In the genomic region with DNA sequence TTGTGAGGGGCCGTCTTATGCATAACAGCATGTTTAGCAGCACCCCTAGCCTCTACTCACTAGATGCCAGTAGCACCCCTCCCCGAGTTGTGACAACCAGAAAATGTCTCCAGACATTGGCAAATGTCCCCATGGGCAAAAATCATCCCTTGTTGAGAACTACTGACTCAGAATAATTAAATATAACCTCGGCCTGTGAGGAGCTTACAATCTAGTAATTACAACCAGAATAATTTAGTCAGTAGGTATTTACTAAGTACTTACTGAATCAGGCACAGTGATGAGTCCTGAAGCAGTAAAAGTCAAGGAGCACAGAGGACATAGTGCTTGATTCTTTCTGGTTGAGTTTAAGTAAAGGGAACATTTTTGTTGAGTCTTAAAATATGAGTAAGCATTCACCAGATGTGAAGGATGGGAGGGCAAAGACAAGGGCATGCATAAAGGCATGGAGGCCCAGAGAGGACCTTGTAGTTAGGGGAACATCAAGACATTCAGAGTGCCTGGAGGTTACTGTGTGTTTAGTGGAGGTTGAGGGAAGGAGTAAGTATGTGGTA, we compare ENCODE assay signal across 16 cellular contexts. TPM values are rescaled to one million over a fixed set of nuclear protein-coding genes. Genes with fewer than 3 reads are reported as not detected.
DNase-seq lines count a peak whose midpoint lies in the region; ATAC-seq, FAIRE-seq and TF ChIP-seq lines count a peak whose summit lies in the region.
"Had no signal": no experiment of that assay in that cellular context is flagged by ENCODE, and none has a peak within 500 bp of the region (broad histone marks: within the 10 kb centered on the region; RNA-seq: fewer than 3 reads in every experiment).

No MANE protein-coding gene starts in this region.

- H3K4me3 ChIP-seq in A549, result no peak overlapping the region
- no peak overlapping the region for H3K4me3 ChIP-seq in CD8-positive, alpha-beta memory T cell (ENCODE audit: low read length)
- H3K4me3 ChIP-seq: spleen had no signal

- H3K9me3 ChIP-seq in A549, result no peaks in the 10 kb centered on the region
- H3K9me3 ChIP-seq in CD8-positive, alpha-beta memory T cell (ENCODE audit: low read length), result no peaks in the 10 kb centered on the region
- H3K9me3 ChIP-seq: BE2C, spleen had no signal

- POLR2A ChIA-PET in A549 (lab: Yijun Ruan, JAX), result no interaction called here
- POLR2A ChIA-PET in CD8-positive, alpha-beta memory T cell (lab: Charles Lee), result no interaction called here

- FAIRE-seq in A549 (lab: Jason Lieb, UNC), result no peak

- no peaks in the 10 kb centered on the region for H3K27me3 ChIP-seq in CD8-positive, alpha-beta memory T cell (ENCODE audit: insufficient read depth, low read length, poor library complexity, severe bottlenecking)
- H3K27me3 ChIP-seq: BE2C, spleen had no signal

- no peak for TF ChIP-seq POLR2A in A549 (IDR thresholded peaks at IDR 0.05; ENCODE audit: low read length)

- no peak for TF ChIP-seq EP300 in A549 (IDR thresholded peaks at IDR 0.05)

- no peak for TF ChIP-seq CTCF in A549 (IDR thresholded peaks at IDR 0.05)
- TF ChIP-seq CTCF in brain (conservative IDR thresholded peaks at IDR 0.05), result no peak
- no peak for TF ChIP-seq CTCF in nephron (IDR thresholded peaks at IDR 0.05; ENCODE audit: unreplicated experiment in 3 of 3)

- peaks cover 19% of the 10 kb centered on the region for H3K4me1 ChIP-seq in A549
- peaks cover 6% of the 10 kb centered on the region for H3K4me1 ChIP-seq in CD8-positive, alpha-beta memory T cell (ENCODE audit: insufficient read depth, low read length)
- H3K4me1 ChIP-seq: BE2C had no signal

- TF ChIP-seq RAD21 in A549 (conservative IDR thresholded peaks at IDR 0.05 in 1 of 2, IDR thresholded peaks at IDR 0.05 in 1 of 2), result no peak

- in situ Hi-C loops in ACHN (cut with HindIII; ENCODE audit: low pct_ligation_motif_present, low pct_unique_long_range_greater_than_20kb, low sequenced_read_pairs), result no loop called here

- peak overlapping the region; percentile 23; the same call in 1 of the 3 replicates for H3K4me2 ChIP-seq in A549

- DNase-seq in A549 (ENCODE audit: low read depth in 1 of 2, low spot score in 1 of 2), result no peak
- DNase-seq in CD8-positive, alpha-beta memory T cell, result no peak
- no peak for DNase-seq in ACHN
- DNase-seq in effector CD4-positive, alpha-beta T cell, result no peak
- DNase-seq: activated T-cell treated with anti-CD3 and anti-CD28 coated beads, Interleukin-2, amount 50 U/mL, for 4 hours; BE2C; immature natural killer cell; mesendoderm; NCI-H1436 treated with DMSO at 0.1 percent for 48 hours; SHP77 treated with DMSO at 0.1 percent for 48 hours; spleen; stimulated activated naive CD4-positive, alpha-beta T cell treated with Interleukin-2 at 50 U/mL for 16 hours had no signal

- peaks cover 33 to 71% (median 53%) of the 10 kb centered on the region in 3 donors for H3K4me1 Mint-ChIP-seq in CD8-positive, alpha-beta memory T cell
- H3K4me1 Mint-ChIP-seq in brain (peaks cover 48% of the 10 kb centered on the region), nephron (peaks cover 32% of the 10 kb centered on the region)

- H3K36me3 Mint-ChIP-seq in CD8-positive, alpha-beta memory T cell, result peaks cover 13 to 65% (median 15%) of the 10 kb centered on the region in 3 donors
- peaks cover 64% of the 10 kb centered on the region for H3K36me3 Mint-ChIP-seq in brain
- H3K36me3 Mint-ChIP-seq in nephron (ENCODE audit: low read depth), result peaks cover 52% of the 10 kb centered on the region

- H3K27ac ChIP-seq in A549, result no peak overlapping the region
- no peak overlapping the region for H3K27ac ChIP-seq in CD8-positive, alpha-beta memory T cell (ENCODE audit: low read depth, low read length)

- H3K27ac Mint-ChIP-seq in CD8-positive, alpha-beta memory T cell, result peak overlapping the region in 6 of 8 donors; percentile 17 to 89 (median 50)
- H3K27ac Mint-ChIP-seq in brain, result peak overlapping the region in 3 of 5 experiments; percentile 23 to 77 (median 29)
- peak overlapping the region in 2 of 3 experiments; percentile 10 to 22 for H3K27ac Mint-ChIP-seq in nephron

- 81% methylated on average over 3 of the region's 3 CpGs for WGBS in A549 (ENCODE audit: missing lambda C conversion rate)

- no peaks in the 10 kb centered on the region for H3K9me3 Mint-ChIP-seq in CD8-positive, alpha-beta memory T cell
- no peaks in the 10 kb centered on the region for H3K9me3 Mint-ChIP-seq in brain
- no peaks in the 10 kb centered on the region for H3K9me3 Mint-ChIP-seq in nephron
- H3K9me3 Mint-ChIP-seq: activated T-cell treated with anti-CD3 and anti-CD28 coated beads, Interleukin-2, amount 50 U/mL, for 4 hours; immature natural killer cell had no signal

- CTCF ChIA-PET in A549 (lab: Yijun Ruan, JAX), result interaction anchor here (1.0 kb wide), 1 partner anchor 34 kb away, joined by 4 read pairs; no protein-coding TSS in a partner anchor
- CTCF ChIA-PET in CD8-positive, alpha-beta memory T cell (lab: Charles Lee), result no interaction called here

- no peaks in the 10 kb centered on the region for H3K27me3 Mint-ChIP-seq in CD8-positive, alpha-beta memory T cell
- H3K27me3 Mint-ChIP-seq in brain, result no peaks in the 10 kb centered on the region
- no peaks in the 10 kb centered on the region for H3K27me3 Mint-ChIP-seq in nephron (ENCODE audit: low read depth)

- ATAC-seq in A549 (no peak), GM19035 (IDR thresholded peaks at IDR 0.05; ENCODE audit: unreplicated experiment) (no peak), HG03175 (IDR thresholded peaks at IDR 0.05; ENCODE audit: unreplicated experiment) (no peak)
- ATAC-seq: activated T-cell treated with anti-CD3 and anti-CD28 coated beads, Interleukin-2, amount 50 U/mL, for 4 hours had no signal

- H3K36me3 ChIP-seq in CD8-positive, alpha-beta memory T cell (ENCODE audit: insufficient read depth, low read length), result peaks cover 10% of the 10 kb centered on the region
- H3K36me3 ChIP-seq: BE2C had no signal

- no peak overlapping the region for H3K4me3 Mint-ChIP-seq in CD8-positive, alpha-beta memory T cell
- H3K4me3 Mint-ChIP-seq in brain, result no peak overlapping the region
- H3K4me3 Mint-ChIP-seq in nephron, result no peak overlapping the region
- H3K4me3 Mint-ChIP-seq: activated T-cell treated with anti-CD3 and anti-CD28 coated beads, Interleukin-2, amount 50 U/mL, for 4 hours; immature natural killer cell had no signal

TF ChIP-seq in A549, 52 proteins besides CTCF, POLR2A, EP300 and RAD21:
- no peak for TF ChIP-seq MAZ (IDR thresholded peaks at IDR 0.05; ENCODE audit: borderline replicate concordance, low read depth, low read length)
- TF ChIP-seq POLR2AphosphoS2 (conservative IDR thresholded peaks at IDR 0.05; ENCODE audit: low read length), result no peak
- no peak for TF ChIP-seq CHD4 (IDR thresholded peaks at IDR 0.05; ENCODE audit: borderline replicate concordance)

RNA-seq across cellular contexts. Expression of gene KCNQ4, which starts 44.1 kb away (rescaled TPM):
- polyA plus RNA-seq in A549 (2011; rRNA removed), result 0.08 and 0.09 TPM in 2 replicates
- polyA plus RNA-seq in A549 (2012; cell fraction: cytosol; rRNA removed), result 0.17 and 0.30 TPM in 2 replicates
- polyA plus RNA-seq in A549 (2012; cell fraction: nucleus; rRNA removed), result 0.95 and 1.7 TPM in 2 replicates
- 0.17 to 0.24 TPM (median 0.22 TPM) in 3 replicates for polyA plus RNA-seq in A549 (2017; fragmentation: RNase III; extraction: RNeasy Plus Mini Kit Qiagen cat#74134 plus additional on column Dnase treatment)
- polyA minus RNA-seq in A549 (2011; rRNA and poly(A)+ RNA removed), result 0.17 and 0.24 TPM in 2 replicates
- total RNA-seq in CD8-positive, alpha-beta memory T cell, result under 1 TPM; 0.09 to 0.16 TPM
- polyA plus RNA-seq in CD8-positive, alpha-beta memory T cell, result not detected
- polyA plus RNA-seq in brain (ENCODE audit: insufficient read depth, low read depth, low replicate concordance), result 1.8 TPM
- polyA plus RNA-seq: immature natural killer cell had no signal

RNA-seq across cellular contexts. Expression of gene NFYC, which starts 48.0 kb away (rescaled TPM):
- polyA plus RNA-seq in A549 (2011; rRNA removed), result 37.8 and 43.4 TPM in 2 replicates
- polyA plus RNA-seq in A549 (2012; cell fraction: cytosol; rRNA removed), result 72.7 and 88.4 TPM in 2 replicates
- 74.1 and 115 TPM in 2 replicates for polyA plus RNA-seq in A549 (2012; cell fraction: nucleus; rRNA removed)
- 35.0 to 35.2 TPM (median 35.1 TPM) in 3 replicates for polyA plus RNA-seq in A549 (2017; fragmentation: RNase III; extraction: RNeasy Plus Mini Kit Qiagen cat#74134 plus additional on column Dnase treatment)
- 70.6 and 97.8 TPM in 2 replicates for polyA minus RNA-seq in A549 (2011; rRNA and poly(A)+ RNA removed)
- 10 to 100 TPM; 61.3 to 61.6 TPM for total RNA-seq in CD8-positive, alpha-beta memory T cell
- polyA plus RNA-seq in CD8-positive, alpha-beta memory T cell, result 51.3 TPM
- polyA plus RNA-seq in brain (ENCODE audit: insufficient read depth, low read depth, low replicate concordance), result 88.3 TPM
